In the genomic region with DNA sequence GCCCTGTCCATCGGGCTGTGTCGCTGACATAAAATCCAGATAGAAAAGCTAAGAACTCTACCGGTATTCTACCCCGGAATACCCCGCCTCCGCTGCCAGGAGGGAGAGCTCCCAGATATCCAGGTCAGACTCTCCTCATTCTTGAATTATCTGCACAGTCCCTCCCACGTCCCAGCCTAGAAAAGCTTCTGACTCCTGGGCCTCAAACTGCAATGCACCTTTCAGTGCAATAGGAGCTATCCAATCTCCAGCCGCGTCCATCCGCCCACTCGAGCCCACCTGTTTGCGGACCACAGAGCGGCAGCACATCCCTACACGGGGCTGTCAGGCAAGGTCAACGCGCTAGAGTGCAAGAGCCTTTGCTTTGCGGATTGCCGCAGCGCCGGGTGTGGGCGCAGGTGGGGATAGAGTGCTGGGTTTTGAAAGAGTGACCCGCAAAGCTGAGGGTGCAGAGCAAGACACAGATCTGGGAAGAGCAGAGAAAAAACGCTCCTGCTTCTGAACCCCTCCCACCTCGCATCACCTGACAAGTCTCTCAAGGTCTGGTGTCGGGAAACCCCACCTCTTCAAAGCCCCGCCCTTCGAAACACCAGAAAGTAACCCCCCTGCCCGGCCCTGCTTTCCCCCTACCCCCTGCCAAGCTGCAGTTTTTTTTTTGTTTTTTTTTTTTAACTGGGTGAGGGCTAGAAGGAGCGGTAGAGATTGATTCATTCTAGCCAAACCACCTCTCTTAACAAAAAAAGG, we compare ENCODE assay signal across 8 cellular contexts. TPM values are rescaled to one million over a fixed set of nuclear protein-coding genes. Genes with fewer than 3 reads are reported as not detected.
DNase-seq lines count a peak whose midpoint lies in the region; ATAC-seq and TF ChIP-seq lines count a peak whose summit lies in the region.

No MANE protein-coding gene starts in this region.

- no peaks in the 10 kb centered on the region for H3K36me3 ChIP-seq in ES-I3 (ENCODE audit: insufficient read depth, low read length)
- H3K36me3 ChIP-seq in mucosa of descending colon (ENCODE audit: low read depth), result no peaks in the 10 kb centered on the region

- peak overlapping the region; percentile 62 for H3K4me3 ChIP-seq in mucosa of descending colon

- H3K9ac ChIP-seq in ES-I3 (ENCODE audit: low read depth, low read length), result peak overlapping the region; percentile 85; the same call in 1 of the 2 replicates

- intact Hi-C loops in mucosa of descending colon (cut with DNase I, micrococcal nuclease), result no loop called here

- TF ChIP-seq CTCF in mucosa of descending colon (IDR thresholded peaks at IDR 0.05), result no peak

- H3K4me1 ChIP-seq in ES-I3 (ENCODE audit: insufficient read depth, low read length) (peaks cover 9% of the 10 kb centered on the region; the same call in 1 of the 2 replicates), mucosa of descending colon (ENCODE audit: low read depth) (peaks cover 21% of the 10 kb centered on the region)

- H3K9me3 ChIP-seq in ES-I3 (ENCODE audit: control insufficient read depth, insufficient read depth, low read length) (no peaks in the 10 kb centered on the region), mucosa of descending colon (no peaks in the 10 kb centered on the region)

- ATAC-seq in mucosa of descending colon (peak; percentile 56), GM21529 (IDR thresholded peaks at IDR 0.05; ENCODE audit: unreplicated experiment) (no peak)

- peak; percentile 67 for DNase-seq in HT1080 (ENCODE audit: low read depth)
- DNase-seq in NOMO-1 treated with DMSO at 0.1 percent for 48 hours (lab: John Stamatoyannopoulos, UW; ENCODE audit: unreplicated experiment), result peak; percentile 63
- peak; percentile 73 for DNase-seq in activated T-cell treated with anti-CD3 and anti-CD28 coated beads for 1 hour (ENCODE audit: low read depth)
- DNase-seq in epidermal melanocyte (ENCODE audit: insufficient read length, low spot score), result peak; percentile 41
- peak; percentile 77 to 94 (median 87) for DNase-seq in mucosa of descending colon
- DNase-seq in stimulated activated CD8-positive, alpha-beta memory T cell treated with anti-CD3 and anti-CD28 coated beads, Interleukin-7, amount 100 ng/mL, for 24 hours (ENCODE audit: low read depth), result peak; percentile 53

RNA-seq across cellular contexts. Expression of gene TAPBP, which starts 1.3 kb away (rescaled TPM):
- total RNA-seq in HT1080 (2014; rRNA removed; shearing (Covaris generic)), result 42.4 and 68.0 TPM in 2 replicates
- 90.8 and 92.5 TPM in 2 replicates for polyA plus RNA-seq in HT1080 (2015; cell fraction: cytosol; rRNA removed)
- polyA plus RNA-seq in HT1080 (2015; cell fraction: nucleus; rRNA removed), result 90.1 and 109 TPM in 2 replicates
- 100 to 1,000 TPM; 179 to 321 (median 258) TPM for total RNA-seq in mucosa of descending colon

RNA-seq across cellular contexts. Expression of gene ZBTB22, which starts 5.0 kb away (rescaled TPM):
- 10.9 and 12.4 TPM in 2 replicates for total RNA-seq in HT1080 (2014; rRNA removed; shearing (Covaris generic))
- polyA plus RNA-seq in HT1080 (2015; cell fraction: cytosol; rRNA removed), result 9.8 and 10.2 TPM in 2 replicates
- polyA plus RNA-seq in HT1080 (2015; cell fraction: nucleus; rRNA removed), result 9.7 TPM in 2 replicates
- 10 to 100 TPM; 18.5 to 23.7 (median 20.1) TPM for total RNA-seq in mucosa of descending colon

RNA-seq across cellular contexts. Expression of gene DAXX, which starts 10.2 kb away (rescaled TPM):
- 108 and 114 TPM in 2 replicates for total RNA-seq in HT1080 (2014; rRNA removed; shearing (Covaris generic))
- 74.0 and 74.1 TPM in 2 replicates for polyA plus RNA-seq in HT1080 (2015; cell fraction: cytosol; rRNA removed)
- polyA plus RNA-seq in HT1080 (2015; cell fraction: nucleus; rRNA removed), result 62.7 and 64.1 TPM in 2 replicates
- total RNA-seq in mucosa of descending colon, result 10 to 100 TPM; 34.7 to 46.1 (median 39.7) TPM

RNA-seq across cellular contexts. Expression of gene RGL2, which starts 13.8 kb away (rescaled TPM):
- total RNA-seq in HT1080 (2014; rRNA removed; shearing (Covaris generic)), result 37.3 and 37.6 TPM in 2 replicates
- 37.7 and 42.6 TPM in 2 replicates for polyA plus RNA-seq in HT1080 (2015; cell fraction: cytosol; rRNA removed)
- 185 and 203 TPM in 2 replicates for polyA plus RNA-seq in HT1080 (2015; cell fraction: nucleus; rRNA removed)
- 10 to 100 TPM; 26.4 to 64.6 (median 38.9) TPM for total RNA-seq in mucosa of descending colon

RNA-seq across cellular contexts. Expression of gene PFDN6, which starts 23.1 kb away (rescaled TPM):
- 194 and 225 TPM in 2 replicates for total RNA-seq in HT1080 (2014; rRNA removed; shearing (Covaris generic))
- polyA plus RNA-seq in HT1080 (2015; cell fraction: cytosol; rRNA removed), result 260 and 275 TPM in 2 replicates
- 173 and 211 TPM in 2 replicates for polyA plus RNA-seq in HT1080 (2015; cell fraction: nucleus; rRNA removed)
- 10 to 100 TPM; 37.9 to 50.1 (median 40.2) TPM for total RNA-seq in mucosa of descending colon
